In the genomic region with DNA sequence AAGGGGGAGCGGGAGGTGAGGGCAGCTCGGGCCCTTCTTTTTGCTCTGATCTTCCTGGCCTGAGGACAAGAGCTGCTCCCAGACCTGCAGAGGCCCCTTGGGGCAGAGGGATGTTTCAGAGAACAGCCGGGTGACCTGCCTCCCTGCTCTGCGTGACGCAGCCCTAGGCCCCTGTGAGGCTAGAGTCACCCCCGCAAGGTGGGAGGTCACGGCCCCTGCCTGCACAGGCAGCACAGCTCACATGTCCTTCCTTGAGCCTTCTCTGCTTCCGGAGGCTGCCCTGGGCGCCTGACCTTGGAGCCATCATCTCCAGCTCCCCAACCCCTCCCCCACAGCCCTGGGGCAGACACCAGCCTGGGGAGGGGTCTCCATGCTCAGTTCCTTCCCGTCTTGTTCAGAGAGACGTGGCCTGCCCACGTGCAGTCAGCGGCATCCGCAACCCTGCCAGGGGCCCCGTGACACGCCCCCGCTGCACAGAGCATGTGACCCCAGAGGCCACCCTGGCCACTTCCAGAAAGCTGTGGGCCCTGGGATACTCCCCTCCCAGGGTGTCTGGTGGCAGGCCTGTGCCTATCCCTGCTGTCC, we compare ENCODE assay signal across 1 cellular context.
TF ChIP-seq lines count a peak whose summit lies in the region.

A gene with protein sequence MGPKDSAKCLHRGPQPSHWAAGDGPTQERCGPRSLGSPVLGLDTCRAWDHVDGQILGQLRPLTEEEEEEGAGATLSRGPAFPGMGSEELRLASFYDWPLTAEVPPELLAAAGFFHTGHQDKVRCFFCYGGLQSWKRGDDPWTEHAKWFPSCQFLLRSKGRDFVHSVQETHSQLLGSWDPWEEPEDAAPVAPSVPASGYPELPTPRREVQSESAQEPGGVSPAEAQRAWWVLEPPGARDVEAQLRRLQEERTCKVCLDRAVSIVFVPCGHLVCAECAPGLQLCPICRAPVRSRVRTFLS (plus strand): TSS at position 507 of the 585 bp plus-strand sequence. CDS start 192 bp downstream, outside the sequence.

TF ChIP-seq in HEK293, 187 proteins besides CTCF, POLR2A, EP300 and RAD21 (continued from another document):
- TF ChIP-seq, protein P1, sequence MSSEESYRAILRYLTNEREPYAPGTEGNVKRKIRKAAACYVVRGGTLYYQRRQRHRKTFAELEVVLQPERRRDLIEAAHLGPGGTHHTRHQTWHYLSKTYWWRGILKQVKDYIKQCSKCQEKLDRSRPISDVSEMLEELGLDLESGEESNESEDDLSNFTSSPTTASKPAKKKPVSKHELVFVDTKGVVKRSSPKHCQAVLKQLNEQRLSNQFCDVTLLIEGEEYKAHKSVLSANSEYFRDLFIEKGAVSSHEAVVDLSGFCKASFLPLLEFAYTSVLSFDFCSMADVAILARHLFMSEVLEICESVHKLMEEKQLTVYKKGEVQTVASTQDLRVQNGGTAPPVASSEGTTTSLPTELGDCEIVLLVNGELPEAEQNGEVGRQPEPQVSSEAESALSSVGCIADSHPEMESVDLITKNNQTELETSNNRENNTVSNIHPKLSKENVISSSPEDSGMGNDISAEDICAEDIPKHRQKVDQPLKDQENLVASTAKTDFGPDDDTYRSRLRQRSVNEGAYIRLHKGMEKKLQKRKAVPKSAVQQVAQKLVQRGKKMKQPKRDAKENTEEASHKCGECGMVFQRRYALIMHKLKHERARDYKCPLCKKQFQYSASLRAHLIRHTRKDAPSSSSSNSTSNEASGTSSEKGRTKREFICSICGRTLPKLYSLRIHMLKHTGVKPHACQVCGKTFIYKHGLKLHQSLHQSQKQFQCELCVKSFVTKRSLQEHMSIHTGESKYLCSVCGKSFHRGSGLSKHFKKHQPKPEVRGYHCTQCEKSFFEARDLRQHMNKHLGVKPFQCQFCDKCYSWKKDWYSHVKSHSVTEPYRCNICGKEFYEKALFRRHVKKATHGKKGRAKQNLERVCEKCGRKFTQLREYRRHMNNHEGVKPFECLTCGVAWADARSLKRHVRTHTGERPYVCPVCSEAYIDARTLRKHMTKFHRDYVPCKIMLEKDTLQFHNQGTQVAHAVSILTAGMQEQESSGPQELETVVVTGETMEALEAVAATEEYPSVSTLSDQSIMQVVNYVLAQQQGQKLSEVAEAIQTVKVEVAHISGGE (tag by site-specific recombination; conservative IDR thresholded peaks at IDR 0.05; ENCODE audit: low read depth) = no peak
- TF ChIP-seq SETDB1 (IDR thresholded peaks at IDR 0.05; ENCODE audit: insufficient read length, low read length) = no peak
- TF ChIP-seq KLF9 (tag by site-specific recombination; IDR thresholded peaks at IDR 0.05; ENCODE audit: low read depth) = 0 out of 2 replicates have a peak, but pooled peaks have one; percentile 31
- peak; percentile 35; the same call in 1 of the 2 replicates for TF ChIP-seq ZFHX2 (tag by site-specific recombination; conservative IDR thresholded peaks at IDR 0.05)
- peak; percentile 56 for TF ChIP-seq ZNF341 (tag by site-specific recombination; IDR thresholded peaks at IDR 0.05; ENCODE audit: low read depth)
- TF ChIP-seq KLF10 (tag by site-specific recombination; IDR thresholded peaks at IDR 0.05) = peak; percentile 62; the same call in 1 of the 2 replicates
